7 cellular contexts compared by ENCODE assay signal in the genomic region with DNA sequence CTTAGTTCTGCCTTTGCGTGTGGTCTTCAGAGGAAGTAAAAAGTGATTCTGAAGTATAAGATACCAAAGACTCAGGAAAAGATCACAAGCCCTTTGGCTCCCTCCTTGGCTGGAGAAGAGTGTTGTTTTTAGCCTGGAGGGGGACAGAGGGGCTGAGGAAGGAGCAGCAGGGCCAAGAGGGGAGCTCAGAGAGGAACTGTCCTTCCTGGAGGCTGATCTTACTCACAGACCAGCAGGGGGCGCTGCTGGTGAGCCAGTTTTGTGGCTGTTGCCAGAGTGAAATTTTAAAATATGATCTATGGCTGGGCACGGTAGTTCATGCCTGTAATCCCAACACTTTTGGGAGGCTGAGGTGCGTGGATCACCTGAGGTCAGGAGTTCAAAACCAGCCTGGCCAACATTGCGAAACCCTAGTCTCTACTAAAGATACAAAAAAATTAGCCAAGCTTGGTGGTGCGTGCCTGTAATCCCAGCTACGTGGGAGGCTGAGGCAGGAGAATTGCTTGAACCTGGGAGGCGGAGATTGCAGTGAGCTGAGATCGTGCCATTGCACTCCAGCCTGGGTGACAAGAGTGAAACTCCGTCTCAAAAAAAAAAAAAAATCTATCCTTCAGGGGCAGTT.
DNase-seq lines count a peak whose midpoint lies in the region; ATAC-seq and TF ChIP-seq lines count a peak whose summit lies in the region.
"Not testable (repeated sequence)": the region's sequence is repeated elsewhere in the genome, so short reads cannot be mapped to it uniquely, and the experiment has no call there.

No MANE protein-coding gene starts in this region.

- CTCF ChIA-PET in GM10248 (lab: Yijun Ruan, JAX) = interaction anchor here (0.7 to 4.9 kb wide), 30 partner anchors 9 to 975 kb away, joined by 3 to 72 read pairs (median 4); no protein-coding TSS in a partner anchor

- not testable (repeated sequence) for H3K4me3 ChIP-seq in RWPE2 (ENCODE audit: severe bottlenecking)

- not testable (repeated sequence) for H3K36me3 ChIP-seq in RWPE2 (ENCODE audit: low read depth)

- POLR2A ChIA-PET in GM10248 (lab: Yijun Ruan, JAX) = not testable (repeated sequence)

- not testable (repeated sequence) for ATAC-seq in RWPE2 (ENCODE audit: low read depth)

- TF ChIP-seq CTCF in GM10248 (IDR thresholded peaks at IDR 0.05; ENCODE audit: control extremely low read depth, extremely low read depth, low read depth, missing control alignments) (peak; percentile 78), RWPE2 (IDR thresholded peaks at IDR 0.05; ENCODE audit: poor library complexity, severe bottlenecking) (peak; percentile 93)

- not testable (repeated sequence) for H3K4me1 ChIP-seq in RWPE2 (ENCODE audit: insufficient read depth, poor library complexity, severe bottlenecking)

- H3K27me3 ChIP-seq in RWPE2 (ENCODE audit: insufficient read depth, poor library complexity, severe bottlenecking) = not testable (repeated sequence)

- H3K9me3 ChIP-seq in RWPE2 (ENCODE audit: severe bottlenecking) = not testable (repeated sequence)

- H3K27ac ChIP-seq in RWPE2 (ENCODE audit: poor library complexity, severe bottlenecking) = not testable (repeated sequence)

- DNase-seq in GM10248 (ENCODE audit: extremely low spot score) = peak; percentile 72
- peak; percentile 4 for DNase-seq in LHCN-M2 (ENCODE audit: low read depth)
- peak; percentile 50 for DNase-seq in RWPE2 (ENCODE audit: low spot score)
- DNase-seq in activated CD8-positive, alpha-beta memory T cell treated with anti-CD3 and anti-CD28 coated beads, Interleukin-2, amount 50 U/mL, for 4 hours = peak; percentile 63
- DNase-seq in cerebellum (ENCODE audit: low spot score) = peak; percentile 50
- peak; percentile 51 for DNase-seq in iris pigment epithelial cell (ENCODE audit: low read depth)
- peak; percentile 35 to 56 (median 49) for DNase-seq in stimulated activated CD4-positive, alpha-beta T cell treated with anti-CD3 and anti-CD28 coated beads, Interleukin-12 subunit alpha, Interleukin-12 subunit beta, amount 100 ng/mL, for 48 hours (ENCODE audit: low read depth in 2 of 3, low spot score in 1 of 3)

Comparison
In these comparisons a context has a peak if more than half of its experiments do, and no peak if none do; other contexts are left out.
1. DNase-seq: peak in every context shown above with its lines; median percentile 72 in GM10248; 63 in activated CD8-positive, alpha-beta memory T cell treated with anti-CD3 and anti-CD28 coated beads, Interleukin-2, amount 50 U/mL, for 4 hours; 51 in iris pigment epithelial cell; 50 in RWPE2; 50 in cerebellum; 49 in stimulated activated CD4-positive, alpha-beta T cell treated with anti-CD3 and anti-CD28 coated beads, Interleukin-12 subunit alpha, Interleukin-12 subunit beta, amount 100 ng/mL, for 48 hours; 4 in LHCN-M2.